In genomic region chr5:81971694-81972495, GRCh38 we compare ENCODE assay signal across 1 cellular context.
TF ChIP-seq lines count a peak whose summit lies in the region.

TSS of gene ATG10 (plus strand) at chr5:81972023. CDS start at chr5:81987571, 15,548 bp downstream.

TF ChIP-seq in GM12878, 131 proteins besides CTCF, POLR2A, EP300 and RAD21 (continued from another document):
- TF ChIP-seq RBBP5 (conservative IDR thresholded peaks at IDR 0.05) (no peak), TCF12 (IDR thresholded peaks at IDR 0.05; ENCODE audit: low read depth, low read length) (no peak; the same call in 1 of the 2 replicates), KDM1A (IDR thresholded peaks at IDR 0.05; ENCODE audit: borderline replicate concordance) (no peak), SP1 (IDR thresholded peaks at IDR 0.05; ENCODE audit: low read depth, low read length) (no peak), RFX5 (IDR thresholded peaks at IDR 0.05; ENCODE audit: low read depth, low read length) (no peak), CREM (IDR thresholded peaks at IDR 0.05; ENCODE audit: low read depth) (peak; percentile 81), EGR1 (IDR thresholded peaks at IDR 0.05; ENCODE audit: borderline replicate concordance in 1 of 2, low read depth in 2 of 2, low read length in 2 of 2) (peak in 1 of 2 experiments; percentile 47; a peak in 1 of 3 replicates), GABPA (IDR thresholded peaks at IDR 0.05; ENCODE audit: low read depth) (no peak), WRNIP1 (IDR thresholded peaks at IDR 0.05; ENCODE audit: borderline replicate concordance, low read depth, low read length) (no peak), FOXM1 (IDR thresholded peaks at IDR 0.05; ENCODE audit: low read depth, low read length) (no peak), YBX1 (IDR thresholded peaks at IDR 0.05) (no peak), NR2C2 (IDR thresholded peaks at IDR 0.05; ENCODE audit: borderline replicate concordance, control insufficient read depth, insufficient read length, low read depth) (no peak), BCLAF1 (IDR thresholded peaks at IDR 0.05) (no peak), E2F8 (IDR thresholded peaks at IDR 0.05; ENCODE audit: low read depth, partially characterized antibody) (no peak), CHD1 (IDR thresholded peaks at IDR 0.05; ENCODE audit: low read depth, low read length) (no peak), BRCA1 (IDR thresholded peaks at IDR 0.05; ENCODE audit: low read depth, low read length) (no peak), ZSCAN29 (IDR thresholded peaks at IDR 0.05) (no peak), PBX3 (IDR thresholded peaks at IDR 0.05; ENCODE audit: insufficient replicate concordance, low read depth, low read length) (no peak), MXI1 (IDR thresholded peaks at IDR 0.05; ENCODE audit: low read depth, low read length) (no peak; the same call in 1 of the 2 replicates), HDGF (IDR thresholded peaks at IDR 0.05) (peak; percentile 59; the same call in 1 of the 2 replicates), ZNF592 (IDR thresholded peaks at IDR 0.05) (no peak), ESRRA (IDR thresholded peaks at IDR 0.05; ENCODE audit: low read length) (no peak), ZNF384 (IDR thresholded peaks at IDR 0.05; ENCODE audit: borderline replicate concordance, low read depth, low read length) (0 out of 2 replicates have a peak, but pooled peaks have one; percentile 1), RB1 (IDR thresholded peaks at IDR 0.05; ENCODE audit: borderline replicate concordance) (peak; percentile 76; the same call in 1 of the 2 replicates), POLR2AphosphoS5 (IDR thresholded peaks at IDR 0.05; ENCODE audit: low read length) (peak; percentile 90), EZH2 (IDR thresholded peaks at IDR 0.05; ENCODE audit: borderline replicate concordance, control insufficient read depth, low read depth, low read length) (no peak), SIX5 (IDR thresholded peaks at IDR 0.05; ENCODE audit: low read depth, low read length, severe bottlenecking) (no peak), NFXL1 (IDR thresholded peaks at IDR 0.05; ENCODE audit: borderline replicate concordance) (no peak), MYC (IDR thresholded peaks at IDR 0.05; ENCODE audit: insufficient read depth, insufficient read length, insufficient replicate concordance, low read length, severe bottlenecking) (no peak), ZBTB40 (IDR thresholded peaks at IDR 0.05; ENCODE audit: borderline replicate concordance) (no peak), MYB (IDR thresholded peaks at IDR 0.05; ENCODE audit: borderline replicate concordance, low read depth, low read length) (no peak), IKZF1 (conservative IDR thresholded peaks at IDR 0.05) (peak; percentile 74), CBX5 (IDR thresholded peaks at IDR 0.05; ENCODE audit: low read depth) (no peak), NFIC (IDR thresholded peaks at IDR 0.05; ENCODE audit: low read depth, low read length) (no peak), HSF1 (IDR thresholded peaks at IDR 0.05; ENCODE audit: low read depth, low read length) (no peak), RAD51 (IDR thresholded peaks at IDR 0.05) (no peak), KAT2A (conservative IDR thresholded peaks at IDR 0.05; ENCODE audit: control insufficient read depth, low read depth, low read length) (no peak), CREB1 (IDR thresholded peaks at IDR 0.05; ENCODE audit: low read depth) (peak; percentile 91), ZNF687 (IDR thresholded peaks at IDR 0.05) (peak; percentile 81)
